19 cellular contexts compared by ENCODE assay signal in the genomic region with DNA sequence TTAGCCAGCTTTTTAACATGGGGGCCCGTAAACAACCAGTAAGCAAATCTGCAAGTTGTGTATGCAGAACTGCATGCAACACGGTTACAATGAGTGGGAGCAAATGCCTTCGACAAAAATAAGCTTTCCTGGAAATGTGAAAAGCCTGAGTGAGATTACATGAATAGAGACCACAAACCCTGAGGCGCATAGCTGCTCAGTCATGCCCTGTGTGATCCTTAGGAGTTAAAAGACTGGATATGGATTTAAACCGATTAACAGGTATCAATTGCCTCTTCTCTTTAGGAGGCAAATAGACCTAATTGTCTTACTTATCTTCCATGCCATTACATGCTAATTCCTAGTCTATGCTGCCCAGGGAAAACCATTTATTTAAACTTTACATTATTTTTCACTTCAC.
"Had no signal": no experiment of that assay in that cellular context is flagged by ENCODE, and none has a peak within 500 bp of the region (broad histone marks: within the 10 kb centered on the region; RNA-seq: fewer than 3 reads in every experiment).

No MANE protein-coding gene starts in this region.

- H3K4me1 ChIP-seq: breast epithelium, sigmoid colon, spleen, upper lobe of right lung had no signal

- H3K27ac ChIP-seq: breast epithelium, neutrophil, sigmoid colon, spleen, thoracic aorta, upper lobe of right lung had no signal

- H3K9me3 ChIP-seq: breast epithelium, neutrophil, sigmoid colon, spleen, thoracic aorta, upper lobe of right lung had no signal

- H3K9me3 Mint-ChIP-seq: memory B cell; stimulated activated naive B cell treated with anti-CD40 and anti-IgM and Interleukin-4, amounts not matched to agents 10 μg/mL and 1 μg/mL and 100 μg/mL, for 72 hours had no signal

- DNase-seq: activated CD4-positive, alpha-beta T cell treated with anti-CD3 and anti-CD28 coated beads for 1 hour; activated CD8-positive, alpha-beta memory T cell treated with anti-CD3 and anti-CD28 coated beads for 24 hours; activated CD8-positive, alpha-beta memory T cell treated with anti-CD3 and anti-CD28 coated beads, Interleukin-2, amount 50 U/mL, for 48 hours; activated effector memory CD4-positive, alpha-beta T cell treated with anti-CD3 and anti-CD28 coated beads, Interleukin-2, amount 50 U/mL, for 16 hours; activated naive CD4-positive, alpha-beta T cell treated with anti-CD3 and anti-CD28 coated beads, Interleukin-2, amount 50 U/mL, for 16 hours; activated T-cell treated with anti-CD3 and anti-CD28 coated beads, Interleukin-2, amount 50 U/mL, for 72 hours; aorta; cerebellar nuclear complex; effector CD4-positive, alpha-beta T cell; naive thymus-derived CD4-positive, alpha-beta T cell; sigmoid colon; spleen; stimulated activated naive B cell treated with anti-CD40 and anti-IgM and Interleukin-4, amounts not matched to agents 10 μg/mL and 1 μg/mL and 100 μg/mL, for 72 hours; upper lobe of right lung had no signal

- H3K4me1 Mint-ChIP-seq: memory B cell; naive thymus-derived CD4-positive, alpha-beta T cell; stimulated activated naive B cell treated with anti-CD40 and anti-IgM and Interleukin-4, amounts not matched to agents 10 μg/mL and 1 μg/mL and 100 μg/mL, for 72 hours had no signal

- ATAC-seq: activated T-cell treated with anti-CD3 and anti-CD28 coated beads, Interleukin-2, amount 50 U/mL, for 72 hours; esophagus mucosa; naive thymus-derived CD4-positive, alpha-beta T cell; stimulated activated naive B cell treated with anti-CD40 and anti-IgM and Interleukin-4, amounts not matched to agents 10 μg/mL and 1 μg/mL and 100 μg/mL, for 72 hours; upper lobe of right lung had no signal

- H3K27me3 Mint-ChIP-seq: memory B cell; naive thymus-derived CD4-positive, alpha-beta T cell; stimulated activated naive B cell treated with anti-CD40 and anti-IgM and Interleukin-4, amounts not matched to agents 10 μg/mL and 1 μg/mL and 100 μg/mL, for 72 hours had no signal

- H3K4me3 Mint-ChIP-seq: activated T-cell treated with anti-CD3 and anti-CD28 coated beads, Interleukin-2, amount 50 U/mL, for 72 hours; memory B cell; naive thymus-derived CD4-positive, alpha-beta T cell; stimulated activated naive B cell treated with anti-CD40 and anti-IgM and Interleukin-4, amounts not matched to agents 10 μg/mL and 1 μg/mL and 100 μg/mL, for 72 hours had no signal

- H3K27me3 ChIP-seq: breast epithelium, neutrophil, sigmoid colon, spleen, upper lobe of right lung had no signal

- H3K36me3 Mint-ChIP-seq: memory B cell; naive thymus-derived CD4-positive, alpha-beta T cell; stimulated activated naive B cell treated with anti-CD40 and anti-IgM and Interleukin-4, amounts not matched to agents 10 μg/mL and 1 μg/mL and 100 μg/mL, for 72 hours had no signal

- H3K27ac Mint-ChIP-seq: activated T-cell treated with anti-CD3 and anti-CD28 coated beads, Interleukin-2, amount 50 U/mL, for 72 hours; memory B cell; naive thymus-derived CD4-positive, alpha-beta T cell; stimulated activated naive B cell treated with anti-CD40 and anti-IgM and Interleukin-4, amounts not matched to agents 10 μg/mL and 1 μg/mL and 100 μg/mL, for 72 hours had no signal
